In genomic region chr20:15854871-15855270, GRCh38 we compare ENCODE assay signal across 26 cellular contexts.
"Had no signal": no experiment of that assay in that cellular context is flagged by ENCODE, and none has a peak within 500 bp of the region (broad histone marks: within the 10 kb centered on the region; RNA-seq: fewer than 3 reads in every experiment).

No MANE protein-coding gene starts in this region.

- H3K27ac Mint-ChIP-seq: activated naive CD8-positive, alpha-beta T cell; activated T-helper 2 cell treated with anti-CD3 and anti-CD28 coated beads, Interferon-gamma antibody, Interleukin-2, Interleukin-4, amounts not matched to agents 10 μg/mL and 5 μg/mL and 100 μg/mL, durations not matched to agents 14 hours and 24 hours and 36 hours; naive thymus-derived CD4-positive, alpha-beta T cell; neural progenitor cell; stimulated activated naive B cell treated with anti-CD40 and anti-IgM and Interleukin-4, amounts not matched to agents 10 μg/mL and 1 μg/mL and 100 μg/mL, for 72 hours had no signal

- H3K4me3 ChIP-seq: adrenal gland, ascending aorta, breast epithelium, colonic mucosa, gastroesophageal sphincter, mucosa of descending colon, neural progenitor cell, smooth muscle cell, transverse colon, uterus had no signal

- H3K4me1 Mint-ChIP-seq: central memory CD8-positive, alpha-beta T cell; naive thymus-derived CD4-positive, alpha-beta T cell had no signal

- H3K4me1 ChIP-seq: adrenal gland, ascending aorta, breast epithelium, colonic mucosa, gastroesophageal sphincter, neural progenitor cell, transverse colon, uterus had no signal

- ATAC-seq: activated T-cell treated with anti-CD3 and anti-CD28 coated beads, Interleukin-2, amount 50 U/mL, for 4 hours; gastroesophageal sphincter; left cardiac atrium; mucosa of descending colon; naive thymus-derived CD4-positive, alpha-beta T cell; sciatic nerve; stimulated activated naive B cell treated with anti-CD40 and anti-IgM and Interleukin-4, amounts not matched to agents 10 μg/mL and 1 μg/mL and 100 μg/mL, for 72 hours had no signal

- H3K36me3 ChIP-seq: adrenal gland, ascending aorta, breast epithelium, colonic mucosa, gastroesophageal sphincter, neural progenitor cell, transverse colon, uterus had no signal

- H3K4me2 ChIP-seq: neural progenitor cell, smooth muscle cell had no signal

- H3K27ac ChIP-seq: adrenal gland, ascending aorta, breast epithelium, colonic mucosa, gastroesophageal sphincter, neural progenitor cell, transverse colon, uterus had no signal

- H3K4me3 Mint-ChIP-seq: activated naive CD8-positive, alpha-beta T cell; activated T-cell treated with anti-CD3 and anti-CD28 coated beads, Interleukin-2, amount 50 U/mL, for 4 hours; central memory CD8-positive, alpha-beta T cell; naive thymus-derived CD4-positive, alpha-beta T cell; neural progenitor cell; stimulated activated naive B cell treated with anti-CD40 and anti-IgM and Interleukin-4, amounts not matched to agents 10 μg/mL and 1 μg/mL and 100 μg/mL, for 72 hours had no signal

- H3K9me3 ChIP-seq: adrenal gland, ascending aorta, breast epithelium, colonic mucosa, gastroesophageal sphincter, mucosa of descending colon, transverse colon, uterus had no signal

- H3K36me3 Mint-ChIP-seq: activated naive CD8-positive, alpha-beta T cell; naive thymus-derived CD4-positive, alpha-beta T cell; neural progenitor cell had no signal

- H3K27me3 Mint-ChIP-seq: activated naive CD8-positive, alpha-beta T cell; central memory CD8-positive, alpha-beta T cell; naive thymus-derived CD4-positive, alpha-beta T cell; stimulated activated naive B cell treated with anti-CD40 and anti-IgM and Interleukin-4, amounts not matched to agents 10 μg/mL and 1 μg/mL and 100 μg/mL, for 72 hours had no signal

- DNase-seq: activated CD4-positive, alpha-beta T cell treated with anti-CD3 and anti-CD28 coated beads for 4 hours; activated CD4-positive, alpha-beta T cell treated with anti-CD3 and anti-CD28 coated beads, Interleukin-2, amount 50 U/mL, for 48 hours; activated CD8-positive, alpha-beta memory T cell treated with anti-CD3 and anti-CD28 coated beads, Interleukin-2, amount 50 U/mL, for 48 hours; activated naive CD4-positive, alpha-beta T cell; activated T-cell treated with anti-CD3 and anti-CD28 coated beads, Interleukin-2, amount 50 U/mL, for 4 hours; adrenal gland; colonic mucosa; head of caudate nucleus; hypothalamus; islet precursor cell; left cardiac atrium; mucosa of descending colon; naive thymus-derived CD4-positive, alpha-beta T cell; stimulated activated CD4-positive, alpha-beta T cell treated with anti-CD3 and anti-CD28 coated beads, Interleukin-15, amount 100 ng/mL, for 24 hours; stimulated activated naive B cell treated with anti-CD40 and anti-IgM and Interleukin-4, amounts not matched to agents 10 μg/mL and 1 μg/mL and 100 μg/mL, for 72 hours; transverse colon; uterus had no signal

- H2AFZ ChIP-seq: neural progenitor cell had no signal

- H3K27me3 ChIP-seq: adrenal gland, ascending aorta, breast epithelium, colonic mucosa, gastroesophageal sphincter, neural progenitor cell, transverse colon, uterus had no signal
